Comparison of ENCODE assay signal across 8 cellular contexts in genomic region chr1:20660363-20661234, GRCh38. TPM values are rescaled to one million over a fixed set of nuclear protein-coding genes. Genes with fewer than 3 reads are reported as not detected.
DNase-seq lines count a peak whose midpoint lies in the region; ATAC-seq and TF ChIP-seq lines count a peak whose summit lies in the region.

No MANE protein-coding gene starts in this region.

- TF ChIP-seq POLR2A in adrenal gland (IDR thresholded peaks at IDR 0.05) = no peak

- DNase-seq in HT-29 (ENCODE audit: low spot score) (peak; percentile 19), adrenal gland (no peak), kidney epithelial cell (ENCODE audit: low read depth) (no peak), substantia nigra (lab: John Stamatoyannopoulos, UW) (peak in 3 of 49 donors; percentile 40 to 57 (median 43)), EL (no peak), NCI-H526 (lab: John Stamatoyannopoulos, UW) (no peak)

- 0 to 3% (median 1%) methylated on average over 16 to 28 of the region's 28 CpGs for WGBS in adrenal gland, 4 donors

- no peaks in the 10 kb centered on the region for H3K9me3 ChIP-seq in adrenal gland (replicated peaks in 1 of 3)

- intact Hi-C loops in adrenal gland (cut with DNase I) = no loop called here

- H3K4me1 ChIP-seq in adrenal gland (replicated peaks in 1 of 2) = peaks cover 5 to 45% of the 10 kb centered on the region in 2 donors

- peak overlapping the region; percentile 48 to 99 (median 76) for H3K4me3 ChIP-seq in adrenal gland
- H3K4me3 ChIP-seq in kidney epithelial cell (ENCODE audit: low read depth, low read length) = peak overlapping the region; percentile 91

- no peaks in the 10 kb centered on the region for H3K27me3 ChIP-seq in adrenal gland
- no peaks in the 10 kb centered on the region for H3K27me3 ChIP-seq in kidney epithelial cell (ENCODE audit: control insufficient read depth, insufficient read depth, low read length)

- no peak for TF ChIP-seq CTCF in adrenal gland (IDR thresholded peaks at IDR 0.05)
- TF ChIP-seq CTCF in kidney epithelial cell (IDR thresholded peaks at IDR 0.05; ENCODE audit: insufficient read depth, low read length, poor library complexity, severe bottlenecking) = no peak

- H3K36me3 ChIP-seq in adrenal gland (replicated peaks in 1 of 2) (peaks cover 0 to 27% of the 10 kb centered on the region in 2 donors), kidney epithelial cell (ENCODE audit: control insufficient read depth, insufficient read depth, low read length) (no peaks in the 10 kb centered on the region)

- H3K27ac ChIP-seq in adrenal gland = peak overlapping the region in 3 of 5 donors; percentile 8 to 73 (median 64)
- peak overlapping the region; percentile 67 for H3K27ac ChIP-seq in substantia nigra (ENCODE audit: low read depth, low read length, poor library complexity, severe bottlenecking)

- peak; percentile 2 for ATAC-seq in GM18867 (IDR thresholded peaks at IDR 0.05; ENCODE audit: unreplicated experiment)
- ATAC-seq in GM21447 (IDR thresholded peaks at IDR 0.05; ENCODE audit: unreplicated experiment) = no peak

RNA-seq across cellular contexts. Expression of gene DDOST, which starts 0.6 kb away (rescaled TPM):
- total RNA-seq in HT-29 (2014; rRNA removed; shearing (Covaris generic)) = 269 and 276 TPM in 2 replicates
- 100 to 1,000 TPM; 134 to 349 (median 202) TPM for total RNA-seq in adrenal gland
- polyA plus RNA-seq in adrenal gland = 100 to 1,000 TPM; 123 to 221 (median 193) TPM
- total RNA-seq in kidney epithelial cell = 327 and 347 TPM in 2 replicates

RNA-seq across cellular contexts. Expression of gene PINK1, which starts 27.3 kb away (rescaled TPM):
- 21.2 and 22.3 TPM in 2 replicates for total RNA-seq in HT-29 (2014; rRNA removed; shearing (Covaris generic))
- 100 to 1,000 TPM; 211 to 586 (median 306) TPM for total RNA-seq in adrenal gland
- 100 to 1,000 TPM; 109 to 146 (median 118) TPM for polyA plus RNA-seq in adrenal gland
- total RNA-seq in kidney epithelial cell = 57.4 and 57.7 TPM in 2 replicates

RNA-seq across cellular contexts. Expression of gene KIF17, which starts 57.2 kb away (rescaled TPM):
- total RNA-seq in HT-29 (2014; rRNA removed; shearing (Covaris generic)) = not detected in 2 replicates
- total RNA-seq in adrenal gland (10 to 100 TPM; 23.6 to 66.9 (median 45.1) TPM), kidney epithelial cell (1.3 and 1.6 TPM in 2 replicates)
- 10 to 100 TPM; 10.7 to 22.9 (median 16.6) TPM for polyA plus RNA-seq in adrenal gland
